ENCODE assay signal across 2 cellular contexts in the genomic region with DNA sequence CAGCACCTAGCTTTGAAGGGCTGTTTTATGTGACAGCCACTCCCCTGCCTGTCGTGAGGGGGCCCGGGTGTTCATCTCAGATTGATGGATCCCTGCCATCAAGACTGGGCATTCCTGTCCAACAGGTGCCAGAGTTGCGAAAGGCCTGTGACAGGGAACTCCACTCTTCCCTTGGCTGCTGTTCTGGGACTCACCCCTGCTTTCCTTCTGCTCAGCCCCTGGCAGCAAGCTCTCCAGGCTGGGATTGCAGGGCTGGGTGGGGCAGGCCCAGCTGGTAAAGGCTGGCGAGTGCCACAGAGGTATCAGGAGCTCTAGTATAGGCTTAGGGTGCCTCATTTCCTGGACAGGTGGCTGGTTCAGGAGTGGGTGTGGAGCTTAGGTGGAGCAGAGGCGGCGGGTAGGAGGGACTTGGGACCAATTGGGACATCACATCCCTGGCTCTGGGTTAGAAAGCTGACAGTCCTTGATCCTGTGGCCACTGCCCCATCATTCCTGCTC.
TF ChIP-seq lines count a peak whose summit lies in the region.

A gene with protein sequence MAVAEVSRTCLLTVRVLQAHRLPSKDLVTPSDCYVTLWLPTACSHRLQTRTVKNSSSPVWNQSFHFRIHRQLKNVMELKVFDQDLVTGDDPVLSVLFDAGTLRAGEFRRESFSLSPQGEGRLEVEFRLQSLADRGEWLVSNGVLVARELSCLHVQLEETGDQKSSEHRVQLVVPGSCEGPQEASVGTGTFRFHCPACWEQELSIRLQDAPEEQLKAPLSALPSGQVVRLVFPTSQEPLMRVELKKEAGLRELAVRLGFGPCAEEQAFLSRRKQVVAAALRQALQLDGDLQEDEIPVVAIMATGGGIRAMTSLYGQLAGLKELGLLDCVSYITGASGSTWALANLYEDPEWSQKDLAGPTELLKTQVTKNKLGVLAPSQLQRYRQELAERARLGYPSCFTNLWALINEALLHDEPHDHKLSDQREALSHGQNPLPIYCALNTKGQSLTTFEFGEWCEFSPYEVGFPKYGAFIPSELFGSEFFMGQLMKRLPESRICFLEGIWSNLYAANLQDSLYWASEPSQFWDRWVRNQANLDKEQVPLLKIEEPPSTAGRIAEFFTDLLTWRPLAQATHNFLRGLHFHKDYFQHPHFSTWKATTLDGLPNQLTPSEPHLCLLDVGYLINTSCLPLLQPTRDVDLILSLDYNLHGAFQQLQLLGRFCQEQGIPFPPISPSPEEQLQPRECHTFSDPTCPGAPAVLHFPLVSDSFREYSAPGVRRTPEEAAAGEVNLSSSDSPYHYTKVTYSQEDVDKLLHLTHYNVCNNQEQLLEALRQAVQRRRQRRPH (plus strand): TSS at position 448 of the 498 bp plus-strand sequence. CDS start 67 bp downstream, outside the sequence.

TF ChIP-seq in HEK293, 187 proteins besides CTCF, POLR2A, EP300 and RAD21 (continued from another document):
- no peak for TF ChIP-seq ZSCAN23 (tag by site-specific recombination; IDR thresholded peaks at IDR 0.05)
- TF ChIP-seq ZNF138 (tag by site-specific recombination; IDR thresholded peaks at IDR 0.05; ENCODE audit: borderline replicate concordance) = no peak
- TF ChIP-seq ZFHX2 (tag by site-specific recombination; conservative IDR thresholded peaks at IDR 0.05) = peak; percentile 59
- TF ChIP-seq SCRT1 (tag by site-specific recombination; IDR thresholded peaks at IDR 0.05; ENCODE audit: borderline replicate concordance) = peak; percentile 65; the same call in 1 of the 2 replicates
- TF ChIP-seq ZNF394 (tag by site-specific recombination; IDR thresholded peaks at IDR 0.05; ENCODE audit: borderline replicate concordance) = no peak
- no peak for TF ChIP-seq ZNF530 (tag by site-specific recombination; IDR thresholded peaks at IDR 0.05; ENCODE audit: low read depth)
- TF ChIP-seq ZNF292 (tag by site-specific recombination; IDR thresholded peaks at IDR 0.05; ENCODE audit: borderline replicate concordance, low read depth) = no peak
- TF ChIP-seq ZNF121 (tag by site-specific recombination; IDR thresholded peaks at IDR 0.05) = no peak
- no peak for TF ChIP-seq ZNF514 (tag by site-specific recombination; IDR thresholded peaks at IDR 0.05)
- TF ChIP-seq, protein P1, sequence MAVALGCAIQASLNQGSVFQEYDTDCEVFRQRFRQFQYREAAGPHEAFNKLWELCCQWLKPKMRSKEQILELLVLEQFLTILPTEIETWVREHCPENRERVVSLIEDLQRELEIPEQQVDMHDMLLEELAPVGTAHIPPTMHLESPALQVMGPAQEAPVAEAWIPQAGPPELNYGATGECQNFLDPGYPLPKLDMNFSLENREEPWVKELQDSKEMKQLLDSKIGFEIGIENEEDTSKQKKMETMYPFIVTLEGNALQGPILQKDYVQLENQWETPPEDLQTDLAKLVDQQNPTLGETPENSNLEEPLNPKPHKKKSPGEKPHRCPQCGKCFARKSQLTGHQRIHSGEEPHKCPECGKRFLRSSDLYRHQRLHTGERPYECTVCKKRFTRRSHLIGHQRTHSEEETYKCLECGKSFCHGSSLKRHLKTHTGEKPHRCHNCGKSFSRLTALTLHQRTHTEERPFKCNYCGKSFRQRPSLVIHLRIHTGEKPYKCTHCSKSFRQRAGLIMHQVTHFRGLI (tag by site-specific recombination; IDR thresholded peaks at IDR 0.05) = no peak
- TF ChIP-seq, protein P2, sequence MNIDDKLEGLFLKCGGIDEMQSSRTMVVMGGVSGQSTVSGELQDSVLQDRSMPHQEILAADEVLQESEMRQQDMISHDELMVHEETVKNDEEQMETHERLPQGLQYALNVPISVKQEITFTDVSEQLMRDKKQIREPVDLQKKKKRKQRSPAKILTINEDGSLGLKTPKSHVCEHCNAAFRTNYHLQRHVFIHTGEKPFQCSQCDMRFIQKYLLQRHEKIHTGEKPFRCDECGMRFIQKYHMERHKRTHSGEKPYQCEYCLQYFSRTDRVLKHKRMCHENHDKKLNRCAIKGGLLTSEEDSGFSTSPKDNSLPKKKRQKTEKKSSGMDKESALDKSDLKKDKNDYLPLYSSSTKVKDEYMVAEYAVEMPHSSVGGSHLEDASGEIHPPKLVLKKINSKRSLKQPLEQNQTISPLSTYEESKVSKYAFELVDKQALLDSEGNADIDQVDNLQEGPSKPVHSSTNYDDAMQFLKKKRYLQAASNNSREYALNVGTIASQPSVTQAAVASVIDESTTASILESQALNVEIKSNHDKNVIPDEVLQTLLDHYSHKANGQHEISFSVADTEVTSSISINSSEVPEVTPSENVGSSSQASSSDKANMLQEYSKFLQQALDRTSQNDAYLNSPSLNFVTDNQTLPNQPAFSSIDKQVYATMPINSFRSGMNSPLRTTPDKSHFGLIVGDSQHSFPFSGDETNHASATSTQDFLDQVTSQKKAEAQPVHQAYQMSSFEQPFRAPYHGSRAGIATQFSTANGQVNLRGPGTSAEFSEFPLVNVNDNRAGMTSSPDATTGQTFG (tag by site-specific recombination; IDR thresholded peaks at IDR 0.05; ENCODE audit: borderline replicate concordance) = no peak
- no peak for TF ChIP-seq ZFP69B (tag by site-specific recombination; IDR thresholded peaks at IDR 0.05)
- TF ChIP-seq ZNF623 (tag by site-specific recombination; IDR thresholded peaks at IDR 0.05) = no peak
- no peak for TF ChIP-seq ZNF239 (tag by site-specific recombination; IDR thresholded peaks at IDR 0.05)
- TF ChIP-seq ZNF114 (tag by site-specific recombination; IDR thresholded peaks at IDR 0.05) = no peak
- TF ChIP-seq ZNF548 (tag by site-specific recombination; IDR thresholded peaks at IDR 0.05) = no peak
- TF ChIP-seq GLIS2 (tag by site-specific recombination; IDR thresholded peaks at IDR 0.05) = no peak
- no peak for TF ChIP-seq ZNF561 (tag by site-specific recombination; IDR thresholded peaks at IDR 0.05; ENCODE audit: borderline replicate concordance)
- TF ChIP-seq SCRT2 (tag by site-specific recombination; IDR thresholded peaks at IDR 0.05) = peak; percentile 99
- TF ChIP-seq ZNF174 (tag by site-specific recombination; IDR thresholded peaks at IDR 0.05) = no peak
- TF ChIP-seq ZBTB48 (tag by site-specific recombination; IDR thresholded peaks at IDR 0.05) = no peak
- TF ChIP-seq BCL11A (tag by site-specific recombination; IDR thresholded peaks at IDR 0.05; ENCODE audit: low read depth) = no peak
TF ChIP-seq in HEK293: peak in this region for 5.

TF ChIP-seq in HEK293T, 16 proteins besides CTCF, POLR2A, EP300 and RAD21 (continued from another document):
- TF ChIP-seq FOXM1 (IDR thresholded peaks at IDR 0.05; ENCODE audit: borderline replicate concordance) = no peak
- no peak for TF ChIP-seq LEF1 (IDR thresholded peaks at IDR 0.05; ENCODE audit: borderline replicate concordance)
- no peak for TF ChIP-seq HDGF (IDR thresholded peaks at IDR 0.05; ENCODE audit: borderline replicate concordance)
